ENCODE assay signal across 27 cellular contexts in genomic region chr3:70612920-70613319, GRCh38.
"Had no signal": no experiment of that assay in that cellular context is flagged by ENCODE, and none has a peak within 500 bp of the region (broad histone marks: within the 10 kb centered on the region; RNA-seq: fewer than 3 reads in every experiment).

No MANE protein-coding gene starts in this region.

- H3K4me3 ChIP-seq: colonic mucosa, coronary artery, dorsolateral prefrontal cortex, esophagus muscularis mucosa, esophagus squamous epithelium, gastrocnemius medialis, gastroesophageal sphincter, heart left ventricle, heart right ventricle had no signal

- ATAC-seq: effector memory CD8-positive, alpha-beta T cell; esophagus mucosa; foreskin keratinocyte; gastrocnemius medialis; gastroesophageal sphincter; heart left ventricle; heart right ventricle had no signal

- H3K9me3 ChIP-seq: colonic mucosa, esophagus muscularis mucosa, esophagus squamous epithelium, gastrocnemius medialis, gastroesophageal sphincter, heart left ventricle, heart right ventricle had no signal

- H3K27me3 ChIP-seq: colonic mucosa, esophagus muscularis mucosa, esophagus squamous epithelium, foreskin keratinocyte, gastrocnemius medialis, gastroesophageal sphincter, heart left ventricle, heart right ventricle had no signal

- FAIRE-seq: colon, endothelial cell of umbilical vein, frontal cortex had no signal

- H3K36me3 ChIP-seq: colonic mucosa, esophagus muscularis mucosa, esophagus squamous epithelium, gastrocnemius medialis, gastroesophageal sphincter, heart left ventricle, heart right ventricle had no signal

- H3K4me1 ChIP-seq: colonic mucosa, esophagus muscularis mucosa, esophagus squamous epithelium, foreskin keratinocyte, gastrocnemius medialis, gastroesophageal sphincter, heart left ventricle, heart right ventricle had no signal

- DNase-seq: colonic mucosa; cortex of kidney; dermis blood vessel endothelial cell; dorsolateral prefrontal cortex; effector CD4-positive, alpha-beta T cell; effector CD8-positive, alpha-beta T cell; effector memory CD4-positive, alpha-beta T cell; effector memory CD8-positive, alpha-beta T cell; endodermal cell; erythroblast; esophagus squamous epithelium; foreskin fibroblast; foreskin keratinocyte; foreskin melanocyte; gastrocnemius medialis; glutamatergic neuron; head of caudate nucleus; heart left ventricle; heart right ventricle had no signal

- H3K27ac ChIP-seq: colonic mucosa, coronary artery, dorsolateral prefrontal cortex, epithelial cell of prostate, esophagus muscularis mucosa, esophagus squamous epithelium, foreskin keratinocyte, gastrocnemius medialis, gastroesophageal sphincter, heart left ventricle, heart right ventricle had no signal
